ENCODE assay signal across 9 cellular contexts in genomic region chr14:49959822-49960408, GRCh38.
A peak's percentile ranks its signal among the peaks of the same experiment; 100 is the strongest.
DNase-seq lines count a peak whose midpoint lies in the region; ATAC-seq and TF ChIP-seq lines count a peak whose summit lies in the region.
"Had no signal": no experiment of that assay in that cellular context is flagged by ENCODE, and none has a peak within 500 bp of the region (broad histone marks: within the 10 kb centered on the region; RNA-seq: fewer than 3 reads in every experiment).

No MANE protein-coding gene starts in this region.

- TF ChIP-seq CTCF in foreskin keratinocyte (conservative IDR thresholded peaks at IDR 0.05), result no peak
- TF ChIP-seq CTCF in right atrium auricular region (IDR thresholded peaks at IDR 0.05), result no peak
- TF ChIP-seq CTCF in esophagus muscularis mucosa (IDR thresholded peaks at IDR 0.05), result no peak

- H3K4me1 ChIP-seq in foreskin keratinocyte (peaks cover 25% of the 10 kb centered on the region), right atrium auricular region (no peaks in the 10 kb centered on the region), esophagus muscularis mucosa (no peaks in the 10 kb centered on the region)

- H3K9me3 ChIP-seq in right atrium auricular region (no peaks in the 10 kb centered on the region), esophagus muscularis mucosa (no peaks in the 10 kb centered on the region)

- TF ChIP-seq POLR2A in esophagus muscularis mucosa (IDR thresholded peaks at IDR 0.05; ENCODE audit: low read depth), result no peak

- WGBS in esophagus muscularis mucosa, result 81% methylated on average over 9 of the region's 9 CpGs

- no peak for TF ChIP-seq EP300 in esophagus muscularis mucosa (IDR thresholded peaks at IDR 0.05)

- intact Hi-C loops in esophagus muscularis mucosa (cut with DNase I), result no loop called here

- no peaks in the 10 kb centered on the region for H3K27me3 ChIP-seq in foreskin keratinocyte
- H3K27me3 ChIP-seq in right atrium auricular region, result no peaks in the 10 kb centered on the region
- H3K27me3 ChIP-seq in esophagus muscularis mucosa, result no peaks in the 10 kb centered on the region

- DNase-seq in NCI-H2081 treated with DMSO at 0.1 percent for 48 hours (lab: John Stamatoyannopoulos, UW) (peak; percentile 53), foreskin keratinocyte (no peak), right atrium auricular region (ENCODE audit: low spot score) (no peak), esophagus muscularis mucosa (ENCODE audit: extremely low spot score) (no peak), substantia nigra (lab: John Stamatoyannopoulos, UW) (no peak)
- DNase-seq in activated CD4-positive, alpha-beta T cell treated with anti-CD3 and anti-CD28 coated beads, Interleukin-2, amount 50 U/mL, for 1 hour, result no peak

- no peak overlapping the region for H3K27ac ChIP-seq in foreskin keratinocyte
- no peak overlapping the region for H3K27ac ChIP-seq in right atrium auricular region
- H3K27ac ChIP-seq in esophagus muscularis mucosa (replicated peaks in 1 of 4), result no peak overlapping the region
- no peak overlapping the region for H3K27ac ChIP-seq in substantia nigra (ENCODE audit: low read depth, low read length, poor library complexity, severe bottlenecking)

- ATAC-seq in GM18508 (IDR thresholded peaks at IDR 0.05; ENCODE audit: insufficient read depth, unreplicated experiment), result peak; percentile 40
- peak; percentile 54 for ATAC-seq in GM21825 (IDR thresholded peaks at IDR 0.05; ENCODE audit: unreplicated experiment)
- peak; percentile 64 for ATAC-seq in foreskin keratinocyte
- ATAC-seq: K562 had no signal

- no peak overlapping the region for H3K4me3 ChIP-seq in right atrium auricular region
- no peak overlapping the region for H3K4me3 ChIP-seq in esophagus muscularis mucosa
- H3K4me3 ChIP-seq: K562 had no signal

- H3K36me3 ChIP-seq in right atrium auricular region (no peaks in the 10 kb centered on the region), esophagus muscularis mucosa (no peaks in the 10 kb centered on the region)
